ENCODE assay signal across 8 cellular contexts in the genomic region with DNA sequence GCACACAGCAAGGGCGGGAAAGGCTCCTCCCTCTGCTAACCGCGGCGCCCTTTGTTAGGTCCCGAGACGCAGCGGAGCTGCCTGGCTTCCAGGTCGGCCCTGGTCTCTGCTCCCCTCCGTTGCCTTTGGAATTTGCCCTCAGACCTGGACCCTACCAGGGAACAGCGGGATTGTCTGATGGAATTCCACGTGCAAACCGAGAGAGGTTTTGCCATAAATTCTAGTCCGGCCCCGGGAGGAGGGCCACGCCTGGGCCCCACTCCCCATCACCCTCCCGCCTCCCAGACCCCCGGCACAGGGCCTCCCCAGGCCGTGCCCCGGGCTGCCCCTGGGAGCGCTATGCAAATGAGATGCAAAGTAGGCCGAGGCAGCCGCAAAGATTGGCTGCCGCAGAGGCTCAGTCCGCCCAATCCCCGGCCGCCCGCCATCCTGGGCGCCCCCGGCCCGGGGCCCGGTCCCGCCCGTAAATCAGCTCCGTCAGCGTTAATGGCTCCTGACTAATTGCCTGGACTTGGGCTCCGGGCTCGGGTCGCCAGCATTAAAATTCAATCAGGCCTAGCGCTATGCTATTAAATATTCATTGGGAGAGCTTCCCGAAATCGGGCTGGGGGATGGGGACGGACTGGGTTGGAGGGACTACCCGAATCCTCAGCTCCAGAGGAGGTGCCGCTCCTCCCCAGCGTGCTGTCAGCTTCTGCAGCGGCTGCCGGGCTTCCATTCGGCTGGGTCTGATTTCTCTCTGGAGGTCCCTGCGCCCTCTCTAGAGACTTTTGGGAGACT. TPM values are rescaled to one million over a fixed set of nuclear protein-coding genes. Genes with fewer than 3 reads are reported as not detected.
A peak's percentile ranks its signal among the peaks of the same experiment; 100 is the strongest.
DNase-seq lines count a peak whose midpoint lies in the region; ATAC-seq and TF ChIP-seq lines count a peak whose summit lies in the region.

No MANE protein-coding gene starts in this region.

- H3K27ac Mint-ChIP-seq in natural killer cell = no peak overlapping the region

- H3K4me1 Mint-ChIP-seq in natural killer cell = peaks cover 0 to 13% of the 10 kb centered on the region in 2 donors

- H3K27me3 Mint-ChIP-seq in natural killer cell (ENCODE audit: low read depth in 2 of 2) = peaks cover 45 to 58% of the 10 kb centered on the region in 2 donors

- H3K4me3 ChIP-seq in BE2C (ENCODE audit: low read depth, low read length) = peak overlapping the region; percentile 60
- peak overlapping the region; percentile 5 to 43 for H3K4me3 ChIP-seq in duodenal mucosa (ENCODE audit: low read depth in 1 of 2, low read length in 2 of 2)
- H3K4me3 ChIP-seq in urinary bladder (ENCODE audit: low read depth, low read length) = peak overlapping the region; percentile 26

- H3K27me3 ChIP-seq in BE2C (no peaks in the 10 kb centered on the region), duodenal mucosa (ENCODE audit: control insufficient read depth in 1 of 2, insufficient read depth in 2 of 2, low read length in 2 of 2) (peaks cover 34 to 37% of the 10 kb centered on the region in 2 donors)

- DNase-seq in BE2C (peak; percentile 79), NCI-H2227 treated with DMSO at 0.1 percent for 48 hours (lab: John Stamatoyannopoulos, UW) (peak; percentile 50), natural killer cell (no peak), GM19240 (ENCODE audit: insufficient read length, low spot score) (no peak), NCI-H187 treated with DMSO at 0.1 percent for 48 hours (lab: John Stamatoyannopoulos, UW) (no peak)

- no peak for TF ChIP-seq CTCF in BE2C (IDR thresholded peaks at IDR 0.05; ENCODE audit: low read depth, low read length)
- TF ChIP-seq CTCF in natural killer cell (IDR thresholded peaks at IDR 0.05) = no peak

- peaks cover 10% of the 10 kb centered on the region for H3K4me1 ChIP-seq in BE2C
- peaks cover 0 to 21% of the 10 kb centered on the region in 2 donors for H3K4me1 ChIP-seq in duodenal mucosa (ENCODE audit: control insufficient read depth in 1 of 2, insufficient read depth in 2 of 2, low read length in 2 of 2)
- no peaks in the 10 kb centered on the region for H3K4me1 ChIP-seq in urinary bladder (ENCODE audit: insufficient read depth)

- H3K27ac ChIP-seq in duodenal mucosa (ENCODE audit: low read depth, low read length) (no peak overlapping the region), urinary bladder (ENCODE audit: low read depth) (no peak overlapping the region)

- intact Hi-C loops in natural killer cell (cut with micrococcal nuclease) = no loop called here

- H3K36me3 Mint-ChIP-seq in natural killer cell = no peaks in the 10 kb centered on the region

- WGBS in urinary bladder = 9% methylated on average over 49 of the region's 49 CpGs

- H3K4me3 Mint-ChIP-seq in natural killer cell = peak overlapping the region; percentile 28

- H3K36me3 ChIP-seq in BE2C (no peaks in the 10 kb centered on the region), duodenal mucosa (ENCODE audit: control insufficient read depth in 1 of 2, insufficient read depth in 2 of 2, low read length in 2 of 2) (no peaks in the 10 kb centered on the region), urinary bladder (ENCODE audit: insufficient read depth) (no peaks in the 10 kb centered on the region)

- ATAC-seq in natural killer cell (peak; percentile 48 to 80 (median 74)), GM21423 (IDR thresholded peaks at IDR 0.05; ENCODE audit: unreplicated experiment) (no peak)

- no peaks in the 10 kb centered on the region for H3K9me3 ChIP-seq in BE2C
- H3K9me3 ChIP-seq in duodenal mucosa (ENCODE audit: control insufficient read depth in 1 of 2, low read length in 2 of 2) = no peaks in the 10 kb centered on the region

- no peaks in the 10 kb centered on the region for H3K9me3 Mint-ChIP-seq in natural killer cell

- no peak overlapping the region for H3K9ac ChIP-seq in duodenal mucosa (ENCODE audit: low read depth in 1 of 2, low read length in 2 of 2)

RNA-seq across cellular contexts. Expression of a gene that starts 15.6 kb away (rescaled TPM):
- polyA plus RNA-seq in BE2C (2012; ENCODE audit: insufficient read depth, insufficient read length, low read depth) = 0.94 TPM
- total RNA-seq in natural killer cell = 1 to 10 TPM; 1.4 to 1.6 (median 1.5) TPM
- 0.53 TPM for total RNA-seq in urinary bladder
- polyA plus RNA-seq in urinary bladder = 0.33 TPM

RNA-seq across cellular contexts. Expression of a gene that starts 23.8 kb away (rescaled TPM):
- not detected for polyA plus RNA-seq in BE2C (2012; ENCODE audit: insufficient read depth, insufficient read length, low read depth)
- total RNA-seq in natural killer cell = not detected
- total RNA-seq in urinary bladder = not detected
- not detected for polyA plus RNA-seq in urinary bladder

RNA-seq across cellular contexts. Expression of a gene that starts 43.2 kb away (rescaled TPM):
- 68.1 TPM for polyA plus RNA-seq in BE2C (2012; ENCODE audit: insufficient read depth, insufficient read length, low read depth)
- total RNA-seq in natural killer cell (under 1 TPM in 1 of 3 donors, not detected in 2; 0.57 TPM), urinary bladder (47.9 TPM)
- 71.7 TPM for polyA plus RNA-seq in urinary bladder

Comparison
In these comparisons a context has a peak if more than half of its experiments do, and no peak if none do; other contexts are left out.
1. DNase-seq: peak in BE2C (single experiment) and NCI-H2227 treated with DMSO at 0.1 percent for 48 hours (single experiment); none in natural killer cell (single experiment), GM19240 (single experiment) and NCI-H187 treated with DMSO at 0.1 percent for 48 hours (single experiment).
2. RNA of a gene that starts 43.2 kb away (total RNA-seq): 47.9 TPM in urinary bladder (single experiment); 0.57 TPM in natural killer cell; every median in the first group is over 10 times any median in the second.
3. Peak in every context shown above with its lines, with median percentiles within 50 percentile points of each other: H3K4me3 ChIP-seq.